In genomic region chr15:90742082-90742481, GRCh38 we compare ENCODE assay signal across 25 cellular contexts. TPM values are rescaled to one million over a fixed set of nuclear protein-coding genes. Genes with fewer than 3 reads are reported as not detected.
A peak's percentile ranks its signal among the peaks of the same experiment; 100 is the strongest.
DNase-seq lines count a peak whose midpoint lies in the region; ATAC-seq, FAIRE-seq and TF ChIP-seq lines count a peak whose summit lies in the region.
"Had no signal": no experiment of that assay in that cellular context is flagged by ENCODE, and none has a peak within 500 bp of the region (broad histone marks: within the 10 kb centered on the region; RNA-seq: fewer than 3 reads in every experiment).

No MANE protein-coding gene starts in this region.

- H3K4me1 ChIP-seq in K562 (replicated peaks in 1 of 2; ENCODE audit: control insufficient read depth in 2 of 2, insufficient read depth in 2 of 2, low read length in 2 of 2): peaks cover 2 to 4% of the 10 kb centered on the region in 2 experiments; a peak in 3 of 5 replicates
- no peaks in the 10 kb centered on the region for H3K4me1 ChIP-seq in naive thymus-derived CD4-positive, alpha-beta T cell (ENCODE audit: control insufficient read depth in 2 of 2, insufficient read depth in 2 of 2, low read length in 2 of 2)
- H3K4me1 ChIP-seq in Peyer's patch: no peaks in the 10 kb centered on the region
- H3K4me1 ChIP-seq: foreskin keratinocyte, SJCRH30 had no signal

- DNase-seq in T-helper 1 cell (no peak), MV-4-11 (lab: John Stamatoyannopoulos, UW) (peak; percentile 8), K562 (ENCODE audit: extremely low read depth in 1 of 4, low spot score in 3 of 4) (peak in 3 of 4 experiments; percentile 19 to 47 (median 45)), NCI-H1105 (lab: John Stamatoyannopoulos, UW) (no peak), NCI-H2227 treated with DMSO at 0.1 percent for 48 hours (lab: John Stamatoyannopoulos, UW) (no peak), Peyer's patch (no peak)
- no peak for DNase-seq in naive thymus-derived CD4-positive, alpha-beta T cell
- DNase-seq: 8988T; activated CD4-positive, alpha-beta T cell treated with anti-CD3 and anti-CD28 coated beads, Interleukin-2, amount 10 ng/mL, durations not matched to agents 24 days and 14 days; activated CD8-positive, alpha-beta memory T cell treated with anti-CD3 and anti-CD28 coated beads, Interleukin-2, amount 50 U/mL, for 4 hours; activated effector memory CD4-positive, alpha-beta T cell treated with Interleukin-2 at 50 U/mL for 16 hours; activated naive CD8-positive, alpha-beta T cell treated with anti-CD3 and anti-CD28 coated beads, Interleukin-2, amount 10 ng/mL, durations not matched to agents 7 days and 5 days; AML-193; foreskin keratinocyte; GOT3; left cardiac atrium; NCI-H2081 treated with DMSO at 0.1 percent for 48 hours; NCI-H446; SJCRH30; stimulated activated CD4-positive, alpha-beta T cell treated with anti-CD3 and anti-CD28 coated beads, Interleukin-1b, Interleukin-23, amount 100 ng/mL, for 48 hours had no signal

- peaks cover 78% of the 10 kb centered on the region for H3K79me2 ChIP-seq in K562 (ENCODE audit: control insufficient read depth, insufficient read depth, low read length)

- CTCF ChIA-PET in K562 (lab: Yijun Ruan, JAX; ENCODE audit: low intra/inter-chr PET ratio): no interaction called here
- CTCF ChIA-PET in naive thymus-derived CD4-positive, alpha-beta T cell (lab: Charles Lee): interaction anchor here (0.7 kb wide), 1 partner anchor 550 kb away, joined by 3 read pairs; no protein-coding TSS in a partner anchor

- peaks cover 15% of the 10 kb centered on the region for H3K9me3 Mint-ChIP-seq in T-helper 1 cell treated with Interleukin-12 subunit alpha and Interleukin-12 subunit beta and Interleukin-4 antibody, amounts not matched to agents 30 μg/mL and 1 μg/mL, for 36 hours
- peaks cover 0 to 9% (median 0%) of the 10 kb centered on the region in 11 donors for H3K9me3 Mint-ChIP-seq in naive thymus-derived CD4-positive, alpha-beta T cell
- H3K9me3 Mint-ChIP-seq: activated naive CD8-positive, alpha-beta T cell treated with anti-CD3 and anti-CD28 coated beads, Interleukin-2, amount 10 ng/mL, durations not matched to agents 7 days and 5 days had no signal

- no peaks in the 10 kb centered on the region for H4K20me1 ChIP-seq in K562 (replicated peaks; ENCODE audit: control insufficient read depth, insufficient read depth, low read length)

- in situ Hi-C loops in K562 (cut with MboI): no loop called here

- H2AFZ ChIP-seq in K562 (ENCODE audit: low read depth, low read length): peak overlapping the region; percentile 40

- H3K4me1 Mint-ChIP-seq in T-helper 1 cell treated with Interleukin-12 subunit alpha and Interleukin-12 subunit beta and Interleukin-4 antibody, amounts not matched to agents 30 μg/mL and 1 μg/mL, for 36 hours (ENCODE audit: low read depth): peaks cover 50% of the 10 kb centered on the region
- H3K4me1 Mint-ChIP-seq in naive thymus-derived CD4-positive, alpha-beta T cell: peaks cover 0 to 64% (median 4%) of the 10 kb centered on the region in 7 donors

- no peaks in the 10 kb centered on the region for H3K27me3 Mint-ChIP-seq in T-helper 1 cell treated with Interleukin-12 subunit alpha and Interleukin-12 subunit beta and Interleukin-4 antibody, amounts not matched to agents 30 μg/mL and 1 μg/mL, for 36 hours (ENCODE audit: low read depth)
- no peaks in the 10 kb centered on the region for H3K27me3 Mint-ChIP-seq in naive thymus-derived CD4-positive, alpha-beta T cell
- H3K27me3 Mint-ChIP-seq: activated CD4-positive, alpha-beta T cell treated with anti-CD3 and anti-CD28 coated beads, Interleukin-2, amount 10 ng/mL, durations not matched to agents 24 days and 14 days; activated naive CD8-positive, alpha-beta T cell treated with anti-CD3 and anti-CD28 coated beads, Interleukin-2, amount 10 ng/mL, durations not matched to agents 7 days and 5 days; memory B cell had no signal

- peak overlapping the region; percentile 44; the same call in 1 of the 3 replicates for H3K27ac ChIP-seq in K562 (ENCODE audit: extremely low read depth, low read depth, low read length)
- no peak overlapping the region for H3K27ac ChIP-seq in naive thymus-derived CD4-positive, alpha-beta T cell (ENCODE audit: low read depth, low read length)
- H3K27ac ChIP-seq in Peyer's patch: no peak overlapping the region
- H3K27ac ChIP-seq: epithelial cell of prostate, foreskin keratinocyte, SJCRH30, VCaP had no signal

- peak; percentile 83 for ATAC-seq in K562
- peak; percentile 56 for ATAC-seq in naive thymus-derived CD4-positive, alpha-beta T cell
- ATAC-seq: foreskin keratinocyte, left cardiac atrium had no signal

- WGBS in K562 (ENCODE audit: insufficient coverage, low coverage, missing lambda C conversion rate): 10% methylated on average over 3 of the region's 3 CpGs

- TF ChIP-seq EP300 in K562 (IDR thresholded peaks at IDR 0.05; ENCODE audit: low read length): no peak

- FAIRE-seq in K562 (lab: Jason Lieb, UNC): peak; percentile 88
- FAIRE-seq: RCC 7860 had no signal

- H3K9me1 ChIP-seq in K562 (ENCODE audit: control insufficient read depth, insufficient read depth, low read length): no peaks in the 10 kb centered on the region

- TF ChIP-seq RAD21 in K562 (CRISPR knock-in tag; conservative IDR thresholded peaks at IDR 0.05 in 1 of 2, IDR thresholded peaks at IDR 0.05 in 1 of 2): no peak

- H3K4me2 ChIP-seq in K562 (ENCODE audit: insufficient read depth, low read length): no peak overlapping the region; the same call in 1 of the 2 replicates

- H3K9ac ChIP-seq in K562 (ENCODE audit: insufficient read depth in 1 of 2, low read depth in 2 of 2, low read length in 2 of 2): peak overlapping the region in 1 of 2 experiments; percentile 7; a peak in 1 of 4 replicates

- H3K9me3 ChIP-seq in K562 (replicated peaks; ENCODE audit: control insufficient read depth, insufficient read depth, low read depth, low read length): no peaks in the 10 kb centered on the region
- H3K9me3 ChIP-seq in naive thymus-derived CD4-positive, alpha-beta T cell (ENCODE audit: control insufficient read depth in 2 of 3, low read length in 3 of 3): no peaks in the 10 kb centered on the region
- no peaks in the 10 kb centered on the region for H3K9me3 ChIP-seq in Peyer's patch
- H3K9me3 ChIP-seq: SJCRH30 had no signal

- BruUV-seq in K562 (replicated peaks; lab: Mats Ljungman, UMichigan): no TSS peak

- H3K36me3 Mint-ChIP-seq in T-helper 1 cell treated with Interleukin-12 subunit alpha and Interleukin-12 subunit beta and Interleukin-4 antibody, amounts not matched to agents 30 μg/mL and 1 μg/mL, for 36 hours (ENCODE audit: low read depth): peaks cover 38% of the 10 kb centered on the region
- H3K36me3 Mint-ChIP-seq in naive thymus-derived CD4-positive, alpha-beta T cell: peaks cover 0 to 33% (median 5%) of the 10 kb centered on the region in 5 donors

- H3K27me3 ChIP-seq in K562 (ENCODE audit: control insufficient read depth in 2 of 2, insufficient read depth in 2 of 2, low read length in 2 of 2) (no peaks in the 10 kb centered on the region), Peyer's patch (no peaks in the 10 kb centered on the region)
- H3K27me3 ChIP-seq in naive thymus-derived CD4-positive, alpha-beta T cell (ENCODE audit: control insufficient read depth in 2 of 2, insufficient read depth in 2 of 2, low read length in 2 of 2): no peaks in the 10 kb centered on the region
- H3K27me3 ChIP-seq: foreskin keratinocyte, SJCRH30 had no signal

- TF ChIP-seq CTCF in K562 (IDR thresholded peaks at IDR 0.05 in 2 of 3, conservative IDR thresholded peaks at IDR 0.05 in 1 of 3; ENCODE audit: insufficient read depth in 2 of 3, low read depth in 1 of 3, low read length in 3 of 3) (no peak), Peyer's patch (IDR thresholded peaks at IDR 0.05) (no peak)

- no peak overlapping the region for H3K4me3 ChIP-seq in K562
- H3K4me3 ChIP-seq in naive thymus-derived CD4-positive, alpha-beta T cell (ENCODE audit: low read length): no peak overlapping the region
- no peak overlapping the region for H3K4me3 ChIP-seq in Peyer's patch
- H3K4me3 ChIP-seq: SJCRH30 had no signal

- no peak for TF ChIP-seq POLR2A in K562 (conservative IDR thresholded peaks at IDR 0.05)
- TF ChIP-seq POLR2A in Peyer's patch (IDR thresholded peaks at IDR 0.05): no peak

- intact Hi-C loops in K562 (cut with micrococcal nuclease): no loop called here
- intact Hi-C loops in naive thymus-derived CD4-positive, alpha-beta T cell (cut with micrococcal nuclease): no loop called here

- POLR2A ChIA-PET in K562 (lab: Yijun Ruan, JAX): interaction anchor here (0.5 to 3.1 kb wide), 3 partner anchors 25 to 188 kb away, joined by 3 to 11 read pairs (median 3); partner anchors contain the start of gene BLM
- POLR2A ChIA-PET in naive thymus-derived CD4-positive, alpha-beta T cell (lab: Charles Lee): no interaction called here

- no peak overlapping the region for H3K4me3 Mint-ChIP-seq in T-helper 1 cell treated with Interleukin-12 subunit alpha and Interleukin-12 subunit beta and Interleukin-4 antibody, amounts not matched to agents 30 μg/mL and 1 μg/mL, for 36 hours
- H3K4me3 Mint-ChIP-seq in naive thymus-derived CD4-positive, alpha-beta T cell: peak overlapping the region in 2 of 10 donors; percentile 10 to 19
- H3K4me3 Mint-ChIP-seq: activated CD4-positive, alpha-beta T cell treated with anti-CD3 and anti-CD28 coated beads, Interleukin-2, amount 10 ng/mL, durations not matched to agents 24 days and 14 days; activated naive CD8-positive, alpha-beta T cell treated with anti-CD3 and anti-CD28 coated beads, Interleukin-2, amount 10 ng/mL, durations not matched to agents 7 days and 5 days; memory B cell had no signal

- H3K36me3 ChIP-seq in K562 (ENCODE audit: control insufficient read depth, insufficient read depth, low read length) (peaks cover 22% of the 10 kb centered on the region; the same call in 2 of the 3 replicates), Peyer's patch (no peaks in the 10 kb centered on the region)
- H3K36me3 ChIP-seq in naive thymus-derived CD4-positive, alpha-beta T cell (ENCODE audit: control insufficient read depth in 2 of 3, insufficient read depth in 3 of 3, low read length in 3 of 3): no peaks in the 10 kb centered on the region

- H3K27ac Mint-ChIP-seq in T-helper 1 cell treated with Interleukin-12 subunit alpha and Interleukin-12 subunit beta and Interleukin-4 antibody, amounts not matched to agents 30 μg/mL and 1 μg/mL, for 36 hours: peak overlapping the region; percentile 16
- peak overlapping the region in 2 of 9 donors; percentile 26 to 33 for H3K27ac Mint-ChIP-seq in naive thymus-derived CD4-positive, alpha-beta T cell
- H3K27ac Mint-ChIP-seq: memory B cell had no signal

RNA-seq across cellular contexts. Expression of gene BLM, which starts 24.9 kb away (rescaled TPM):
- 33.0 and 98.2 TPM in 2 replicates for total RNA-seq in K562 (2011; cell fraction: chromatin; rRNA removed; ENCODE audit: low replicate concordance)
- 9.7 and 20.7 TPM in 2 replicates for total RNA-seq in K562 (2011; cell fraction: nucleolus; rRNA removed)
- total RNA-seq in K562 (2011; cell fraction: nucleoplasm; rRNA removed): 25.2 and 32.3 TPM in 2 replicates
- total RNA-seq in K562 (2014; rRNA removed): 37.9 and 52.4 TPM in 2 replicates
- 56.0 and 62.5 TPM in 2 replicates for total RNA-seq in K562 (2014; rRNA removed; fragmentation: Illumina TruSeq; extraction: Trizol)
- 49.5 and 51.5 TPM in 2 replicates for total RNA-seq in K562 (2015; rRNA removed; fragmentation: Illumina TruSeq; extraction: Trizol)
- total RNA-seq in K562 (2021): 43.4 and 43.9 TPM in 2 replicates
- polyA plus RNA-seq in K562 (2011; rRNA removed): 36.5 and 45.5 TPM in 2 replicates
- 13.9 and 18.1 TPM in 2 replicates for polyA plus RNA-seq in K562 (2011; cell fraction: cytosol; rRNA removed)
- 47.2 and 66.0 TPM in 2 replicates for polyA plus RNA-seq in K562 (2011; cell fraction: nucleus; rRNA removed)
- polyA plus RNA-seq in K562 (2012): 24.4 and 33.5 TPM in 2 replicates
- polyA plus RNA-seq in K562 (2014; fragmentation: Illumina TruSeq; extraction: Trizol): 28.0 and 41.6 TPM in 2 replicates
- polyA plus RNA-seq in K562 (2014; fragmentation: Nextera tagmentation; extraction: Ambion mirVana): 10 to 100 TPM; 21.0 to 29.7 TPM
- 22.6 and 35.7 TPM in 2 replicates for polyA plus RNA-seq in K562 (2014; rRNA removed)
- polyA minus RNA-seq in K562 (2011; rRNA and poly(A)+ RNA removed): 76.2 and 80.4 TPM in 2 replicates
- polyA minus RNA-seq in K562 (2011; cell fraction: cytosol; rRNA and poly(A)+ RNA removed): 11.6 and 17.2 TPM in 2 replicates
- polyA minus RNA-seq in K562 (2011; cell fraction: nucleus; rRNA and poly(A)+ RNA removed): 14.8 and 27.4 TPM in 2 replicates
- 10 to 100 TPM in 1 of 5 experiments, 1 to 10 TPM in 4; 3.5 to 53.1 (median 6.6) TPM for total RNA-seq in naive thymus-derived CD4-positive, alpha-beta T cell
- polyA plus RNA-seq in naive thymus-derived CD4-positive, alpha-beta T cell: 1 to 10 TPM; 2.8 to 4.4 TPM
- total RNA-seq in Peyer's patch: 1 to 10 TPM in 3 of 4 donors, under 1 TPM in 1; 0.94 to 8.4 (median 4.2) TPM

Comparison
In these comparisons a context has a peak if more than half of its experiments do, and no peak if none do; other contexts are left out.
1. DNase-seq: peak in MV-4-11 (single experiment) and K562 (3 of 4); none in T-helper 1 cell (0 of 5), naive thymus-derived CD4-positive, alpha-beta T cell (0 of 9), NCI-H1105 (single experiment), NCI-H2227 treated with DMSO at 0.1 percent for 48 hours (single experiment) and Peyer's patch (0 of 3).